ENCODE assay signal across 13 cellular contexts in the genomic region with DNA sequence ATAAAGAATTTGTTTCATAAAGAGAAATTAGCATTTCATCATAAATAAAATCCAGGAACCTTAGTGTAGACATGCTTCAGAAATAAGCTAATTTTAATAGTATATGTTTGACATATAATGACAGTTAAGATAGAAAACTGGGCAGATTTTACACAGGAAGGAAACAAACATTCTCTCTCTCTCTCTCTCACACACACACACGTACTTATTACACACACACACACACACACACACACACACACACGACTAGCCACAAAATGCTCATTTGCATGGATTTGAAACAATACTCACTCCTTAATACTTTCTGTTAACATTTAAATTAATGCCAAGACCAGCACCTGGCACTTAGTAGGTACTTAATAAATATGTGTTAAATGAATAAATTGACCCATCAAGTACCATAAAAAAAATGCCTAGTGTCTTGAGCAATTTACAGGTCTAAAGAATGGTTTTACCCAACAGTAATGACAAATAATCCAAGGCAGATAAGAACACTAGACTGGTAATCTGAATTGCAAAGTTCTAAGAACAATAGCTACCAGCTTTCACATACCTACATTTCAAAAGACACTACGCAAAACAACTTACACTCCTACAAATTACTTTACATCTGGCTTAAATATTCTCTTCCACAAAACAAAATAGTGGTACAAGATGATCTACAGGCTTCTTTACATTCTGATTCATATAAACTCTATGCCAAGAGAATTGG.
"Had no signal": no experiment of that assay in that cellular context is flagged by ENCODE, and none has a peak within 500 bp of the region (broad histone marks: within the 10 kb centered on the region; RNA-seq: fewer than 3 reads in every experiment).

No MANE protein-coding gene starts in this region.

- H3K27ac ChIP-seq: adrenal gland, right atrium auricular region, tibial nerve, vagina had no signal

- DNase-seq: activated CD4-positive, alpha-beta T cell treated with anti-CD3 and anti-CD28 coated beads for 1 hour; activated CD4-positive, alpha-beta T cell treated with anti-CD3 and anti-CD28 coated beads, Interleukin-2, amount 50 U/mL, for 4 hours; activated naive CD4-positive, alpha-beta T cell treated with anti-CD3 and anti-CD28 coated beads, Interleukin-2, amount 10 ng/mL, durations not matched to agents 7 days and 5 days; adrenal gland; kidney glomerular epithelial cell; left ventricle myocardium superior; nephron progenitor cell; stimulated activated CD4-positive, alpha-beta T cell treated with anti-CD3 and anti-CD28 coated beads, Interleukin-15, amount 100 ng/mL, for 24 hours; stimulated activated CD4-positive, alpha-beta T cell treated with anti-CD3 and anti-CD28 coated beads, Interleukin-4, amount 100 ng/mL, for 1 hour; stimulated activated naive CD4-positive, alpha-beta T cell had no signal

- H3K27me3 ChIP-seq: vagina had no signal

- ATAC-seq: left ventricle myocardium superior had no signal

- H3K36me3 ChIP-seq: adrenal gland, right atrium auricular region, tibial nerve, vagina had no signal

- H3K4me3 ChIP-seq: adrenal gland, right atrium auricular region, tibial nerve, vagina had no signal

- H3K9me3 ChIP-seq: adrenal gland, right atrium auricular region, tibial nerve, vagina had no signal
